8 cellular contexts compared by ENCODE assay signal in genomic region chr5:160390787-160391696, GRCh38. TPM values are rescaled to one million over a fixed set of nuclear protein-coding genes. Genes with fewer than 3 reads are reported as not detected.
DNase-seq lines count a peak whose midpoint lies in the region; ATAC-seq and TF ChIP-seq lines count a peak whose summit lies in the region.

No MANE protein-coding gene starts in this region.

- peaks cover 9 to 13% of the 10 kb centered on the region in 2 donors for H3K9me3 Mint-ChIP-seq in activated T-cell treated with anti-CD3 and anti-CD28 coated beads, Interleukin-2, amount 50 U/mL, for 72 hours

- H3K9me3 ChIP-seq in cardiac muscle cell (ENCODE audit: low read depth) (no peaks in the 10 kb centered on the region), upper lobe of right lung (peaks cover 10% of the 10 kb centered on the region), prostate gland (no peaks in the 10 kb centered on the region)

- no peaks in the 10 kb centered on the region for H3K4me1 Mint-ChIP-seq in activated T-cell treated with anti-CD3 and anti-CD28 coated beads, Interleukin-2, amount 50 U/mL, for 72 hours (ENCODE audit: low read depth)

- H3K4me1 ChIP-seq in cardiac muscle cell (ENCODE audit: low read depth) (peaks cover 6% of the 10 kb centered on the region), upper lobe of right lung (no peaks in the 10 kb centered on the region), prostate gland (replicated peaks) (no peaks in the 10 kb centered on the region)

- no peak overlapping the region for H3K27ac ChIP-seq in cardiac muscle cell
- no peak overlapping the region for H3K27ac ChIP-seq in upper lobe of right lung
- no peak overlapping the region for H3K27ac ChIP-seq in prostate gland

- no peak overlapping the region for H3K4me3 Mint-ChIP-seq in activated T-cell treated with anti-CD3 and anti-CD28 coated beads, Interleukin-2, amount 50 U/mL, for 72 hours

- H3K27ac Mint-ChIP-seq in activated T-cell treated with anti-CD3 and anti-CD28 coated beads, Interleukin-2, amount 50 U/mL, for 72 hours: no peak overlapping the region

- H3K36me3 ChIP-seq in cardiac muscle cell: no peaks in the 10 kb centered on the region
- no peaks in the 10 kb centered on the region for H3K36me3 ChIP-seq in upper lobe of right lung
- no peaks in the 10 kb centered on the region for H3K36me3 ChIP-seq in prostate gland

- ATAC-seq in Right ventricle myocardium inferior (no peak), upper lobe of right lung (no peak), HG03565 (IDR thresholded peaks at IDR 0.05; ENCODE audit: unreplicated experiment) (no peak)
- ATAC-seq in activated T-cell treated with anti-CD3 and anti-CD28 coated beads, Interleukin-2, amount 50 U/mL, for 72 hours (replicated peaks in 1 of 2): no peak

- TF ChIP-seq CTCF in cardiac muscle cell (IDR thresholded peaks at IDR 0.05; ENCODE audit: low read depth, low read length): peak; percentile 41
- TF ChIP-seq CTCF in fibroblast of villous mesenchyme (IDR thresholded peaks at IDR 0.05; ENCODE audit: insufficient read depth, low read depth, low read length): peak; percentile 45
- peak; percentile 52 for TF ChIP-seq CTCF in upper lobe of right lung (IDR thresholded peaks at IDR 0.05)
- TF ChIP-seq CTCF in prostate gland (IDR thresholded peaks at IDR 0.05): peak in 2 of 4 experiments; percentile 36 to 39

- DNase-seq in cardiac muscle cell (ENCODE audit: low read depth in 1 of 2, low spot score in 1 of 2) (peak; percentile 7 to 45), Right ventricle myocardium inferior (ENCODE audit: missing footprints) (no peak), RKO (ENCODE audit: low spot score) (peak; percentile 56), fibroblast of villous mesenchyme (ENCODE audit: low read depth) (peak; percentile 27), upper lobe of right lung (no peak), prostate gland (ENCODE audit: low spot score) (no peak)
- DNase-seq in activated T-cell treated with anti-CD3 and anti-CD28 coated beads, Interleukin-2, amount 50 U/mL, for 72 hours: no peak

- H3K27me3 ChIP-seq in cardiac muscle cell (no peaks in the 10 kb centered on the region), upper lobe of right lung (no peaks in the 10 kb centered on the region), prostate gland (replicated peaks; ENCODE audit: insufficient read depth) (no peaks in the 10 kb centered on the region)

- intact Hi-C loops in Right ventricle myocardium inferior (cut with DNase I) (loop anchor here (2.0 to 5.0 kb wide), 2 partner anchors 192 to 369 kb away; no protein-coding TSS in a partner anchor), upper lobe of right lung (cut with DNase I) (no loop called here), prostate gland (cut with DNase I) (loop anchor here (5.0 kb wide), 1 partner anchor 369 kb away; no protein-coding TSS in a partner anchor)

- TF ChIP-seq POLR2A in prostate gland (IDR thresholded peaks at IDR 0.05): no peak

- peaks cover 2 to 13% of the 10 kb centered on the region in 2 donors for H3K36me3 Mint-ChIP-seq in activated T-cell treated with anti-CD3 and anti-CD28 coated beads, Interleukin-2, amount 50 U/mL, for 72 hours (ENCODE audit: insufficient read depth in 2 of 2)

- WGBS in prostate gland: 77% methylated on average over 8 of the region's 8 CpGs

- H3K4me3 ChIP-seq in cardiac muscle cell (no peak overlapping the region), fibroblast of villous mesenchyme (ENCODE audit: low read depth, low read length) (no peak overlapping the region), upper lobe of right lung (no peak overlapping the region), prostate gland (no peak overlapping the region)

- H3K27me3 Mint-ChIP-seq in activated T-cell treated with anti-CD3 and anti-CD28 coated beads, Interleukin-2, amount 50 U/mL, for 72 hours (ENCODE audit: low read depth): no peaks in the 10 kb centered on the region

RNA-seq across cellular contexts. Expression of gene FAM200C, which starts 8.8 kb away (rescaled TPM):
- total RNA-seq in cardiac muscle cell (6.3 and 8.8 TPM in 2 replicates), Right ventricle myocardium inferior (4.2 TPM), fibroblast of villous mesenchyme (2.9 and 4.7 TPM in 2 replicates), upper lobe of right lung (2.8 TPM), prostate gland (1 to 10 TPM; 6.3 to 8.6 TPM)
- polyA plus RNA-seq in cardiac muscle cell: 10.5 and 11.2 TPM in 2 replicates
- total RNA-seq in activated T-cell treated with anti-CD3 and anti-CD28 coated beads, Interleukin-2, amount 50 U/mL, for 72 hours: under 1 TPM; 0.46 to 0.89 TPM

RNA-seq across cellular contexts. Expression of gene C1QTNF2, which starts 20.6 kb away (rescaled TPM):
- not detected in 2 replicates for total RNA-seq in cardiac muscle cell
- 0.24 TPM in 1 of 2 replicates, not detected in the other for polyA plus RNA-seq in cardiac muscle cell
- 1.5 TPM for total RNA-seq in Right ventricle myocardium inferior
- total RNA-seq in fibroblast of villous mesenchyme: 0.43 and 0.64 TPM in 2 replicates
- 2.2 TPM for total RNA-seq in upper lobe of right lung
- not detected for total RNA-seq in activated T-cell treated with anti-CD3 and anti-CD28 coated beads, Interleukin-2, amount 50 U/mL, for 72 hours
- 1 to 10 TPM in 1 of 2 donors, not detected in 1; 8.4 TPM for total RNA-seq in prostate gland

RNA-seq across cellular contexts. Expression of gene SLU7, which starts 27.8 kb away (rescaled TPM):
- total RNA-seq in cardiac muscle cell (30.1 and 34.0 TPM in 2 replicates), Right ventricle myocardium inferior (46.9 TPM), fibroblast of villous mesenchyme (39.0 and 48.4 TPM in 2 replicates), upper lobe of right lung (49.2 TPM), prostate gland (10 to 100 TPM; 67.4 to 88.0 TPM)
- 44.7 and 49.7 TPM in 2 replicates for polyA plus RNA-seq in cardiac muscle cell
- total RNA-seq in activated T-cell treated with anti-CD3 and anti-CD28 coated beads, Interleukin-2, amount 50 U/mL, for 72 hours: 10 to 100 TPM; 50.9 to 55.7 TPM

RNA-seq across cellular contexts. Expression of gene PTTG1, which starts 30.6 kb away (rescaled TPM):
- total RNA-seq in cardiac muscle cell (34.1 and 246 TPM in 2 replicates), Right ventricle myocardium inferior (1.4 TPM), fibroblast of villous mesenchyme (158 and 180 TPM in 2 replicates), upper lobe of right lung (5.6 TPM), prostate gland (10 to 100 TPM in 1 of 2 donors, 1 to 10 TPM in 1; 4.3 to 44.9 TPM)
- polyA plus RNA-seq in cardiac muscle cell: 69.8 and 618 TPM in 2 replicates
- total RNA-seq in activated T-cell treated with anti-CD3 and anti-CD28 coated beads, Interleukin-2, amount 50 U/mL, for 72 hours: 100 to 1,000 TPM; 112 to 137 TPM

Comparison
In these comparisons a context has a peak if more than half of its experiments do, and no peak if none do; other contexts are left out.
1. DNase-seq: peak in cardiac muscle cell (2 of 2), RKO (single experiment) and fibroblast of villous mesenchyme (single experiment); none in Right ventricle myocardium inferior (single experiment), upper lobe of right lung (single experiment), activated T-cell treated with anti-CD3 and anti-CD28 coated beads, Interleukin-2, amount 50 U/mL, for 72 hours (0 of 2) and prostate gland (single experiment).